ENCODE assay signal across 1 cellular context in the genomic region with DNA sequence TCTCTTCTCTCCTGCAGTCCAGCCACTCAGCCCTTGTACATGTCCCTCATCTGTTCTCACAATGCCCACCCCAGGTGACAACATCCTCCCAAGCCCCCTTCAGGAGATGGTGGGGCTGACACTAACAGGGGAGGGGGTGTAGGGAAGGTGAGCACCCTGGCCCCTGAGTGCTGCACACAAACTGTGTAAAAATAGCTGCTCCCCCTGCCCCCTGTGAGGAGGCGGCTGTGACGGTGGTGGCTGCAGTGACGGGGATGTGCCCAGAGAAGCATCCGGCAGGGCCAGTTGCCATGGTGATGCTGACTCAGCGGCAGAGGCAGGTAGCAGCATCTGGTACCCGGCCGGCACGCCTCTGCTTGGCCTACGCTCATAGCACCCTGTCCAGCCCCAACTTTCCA.
TF ChIP-seq lines count a peak whose summit lies in the region.

No MANE protein-coding gene starts in this region.

TF ChIP-seq in H1, 55 proteins besides CTCF, POLR2A, EP300 and RAD21:
- TF ChIP-seq MAFK (IDR thresholded peaks at IDR 0.05; ENCODE audit: low read depth, low read length): peak; percentile 88; the same call in 1 of the 2 replicates
- no peak for TF ChIP-seq RNF2 (IDR thresholded peaks at IDR 0.05; ENCODE audit: borderline replicate concordance, low read depth, low read length, missing control alignments, poor library complexity, severe bottlenecking)
